Comparison of ENCODE assay signal across 16 cellular contexts in genomic region chr9:78598120-78598519, GRCh38.
DNase-seq lines count a peak whose midpoint lies in the region; TF ChIP-seq lines count a peak whose summit lies in the region.
"Had no signal": no experiment of that assay in that cellular context is flagged by ENCODE, and none has a peak within 500 bp of the region (broad histone marks: within the 10 kb centered on the region; RNA-seq: fewer than 3 reads in every experiment).

No MANE protein-coding gene starts in this region.

- H2BK15ac ChIP-seq in mesendoderm (replicated peaks; ENCODE audit: low read depth), result no peak overlapping the region

- H3K4me3 ChIP-seq in LNCaP clone FGC (ENCODE audit: low read depth, low read length) (no peak overlapping the region), mesendoderm (ENCODE audit: low read length) (no peak overlapping the region)
- H3K4me3 ChIP-seq: A549, HAP-1 had no signal

- H3K4me1 Mint-ChIP-seq in type B pancreatic cell (ENCODE audit: unreplicated experiment), result peaks cover 6% of the 10 kb centered on the region

- H3K36me3 ChIP-seq in mesendoderm (ENCODE audit: control insufficient read depth, insufficient read depth, low read length), result no peaks in the 10 kb centered on the region
- H3K36me3 ChIP-seq: HAP-1 had no signal

- H4K5ac ChIP-seq in mesendoderm (ENCODE audit: low read length), result no peak overlapping the region

- H3K9me3 Mint-ChIP-seq in type B pancreatic cell, result no peaks in the 10 kb centered on the region
- H3K9me3 Mint-ChIP-seq: CD4-positive, alpha-beta T cell had no signal

- no peaks in the 10 kb centered on the region for H3K36me3 Mint-ChIP-seq in type B pancreatic cell

- no peak overlapping the region for H3K27ac Mint-ChIP-seq in type B pancreatic cell
- H3K27ac Mint-ChIP-seq: CD4-positive, alpha-beta T cell had no signal

- no peak for TF ChIP-seq CTCF in LNCaP clone FGC (IDR thresholded peaks at IDR 0.05; ENCODE audit: control insufficient read depth, extremely low read depth, insufficient read depth)
- TF ChIP-seq CTCF in type B pancreatic cell (conservative IDR thresholded peaks at IDR 0.05), result no peak

- no peaks in the 10 kb centered on the region for H3K27me3 ChIP-seq in mesendoderm (ENCODE audit: insufficient read depth, low read length, poor library complexity)

- H3K4me3 Mint-ChIP-seq in type B pancreatic cell, result no peak overlapping the region
- H3K4me3 Mint-ChIP-seq: CD4-positive, alpha-beta T cell had no signal

- DNase-seq in DMS53 (lab: John Stamatoyannopoulos, UW) (peak; percentile 17), DMS53 treated with DMSO at 0.1 percent for 48 hours (lab: John Stamatoyannopoulos, UW; ENCODE audit: unreplicated experiment) (no peak), LNCaP clone FGC (ENCODE audit: low read depth) (peak; percentile 40), dermis blood vessel endothelial cell (peak; percentile 5), mesendoderm (no peak), type B pancreatic cell (ENCODE audit: extremely low spot score, unreplicated experiment) (no peak), ACHN (no peak)
- DNase-seq in activated CD4-positive, CD25-positive, alpha-beta regulatory T cell treated with anti-CD3 and anti-CD28 coated beads, Interleukin-2, amount 50 U/mL, for 72 hours, result no peak
- DNase-seq: Caco-2; CD4-positive, alpha-beta T cell; DMS79 treated with DMSO at 0.1 percent for 48 hours; GF-D8 had no signal

- no peak overlapping the region for H2BK5ac ChIP-seq in mesendoderm (ENCODE audit: low read length)

- no peak overlapping the region for H4K8ac ChIP-seq in mesendoderm (ENCODE audit: low read depth, low read length)

- H3K79me2 ChIP-seq in mesendoderm (ENCODE audit: control insufficient read depth, insufficient read depth, low read length), result no peaks in the 10 kb centered on the region

- no peak overlapping the region for H3K23ac ChIP-seq in mesendoderm (ENCODE audit: low read length)

- WGBS in mesendoderm (ENCODE audit: extremely low coverage, insufficient coverage, low lambda C conversion rate), result no CpG with 5 or more reads among the region's 5 CpGs

- H3K27ac ChIP-seq in mesendoderm (ENCODE audit: low read depth, low read length), result no peak overlapping the region
- H3K27ac ChIP-seq: 22Rv1, A549, C4-2B had no signal

- H3K18ac ChIP-seq in mesendoderm (ENCODE audit: low read length), result peak overlapping the region; percentile 75

- H2BK120ac ChIP-seq in mesendoderm (ENCODE audit: low read depth, low read length), result no peak overlapping the region

- H2AK5ac ChIP-seq in mesendoderm (ENCODE audit: low read length), result no peak overlapping the region

- H3K9ac ChIP-seq in mesendoderm (ENCODE audit: low read length), result no peak overlapping the region

- no peaks in the 10 kb centered on the region for H3K79me1 ChIP-seq in mesendoderm (ENCODE audit: low read length)

- H3K4ac ChIP-seq in mesendoderm (ENCODE audit: low read depth, low read length), result no peak overlapping the region

- no peak overlapping the region for H3K4me2 ChIP-seq in mesendoderm (ENCODE audit: low read length)
- H3K4me2 ChIP-seq: A549 had no signal

- peaks cover 30% of the 10 kb centered on the region for H3K27me3 Mint-ChIP-seq in type B pancreatic cell

- in situ Hi-C loops in ACHN (cut with HindIII; ENCODE audit: low pct_ligation_motif_present, low pct_unique_long_range_greater_than_20kb, low sequenced_read_pairs), result no loop called here

- H3K56ac ChIP-seq in mesendoderm (ENCODE audit: low read length), result no peak overlapping the region

- H3K4me1 ChIP-seq in mesendoderm (ENCODE audit: control insufficient read depth, low read depth, low read length), result peaks cover 9% of the 10 kb centered on the region
- H3K4me1 ChIP-seq: Caco-2, HAP-1 had no signal

Comparison
In these comparisons a context has a peak if more than half of its experiments do, and no peak if none do; other contexts are left out.
1. DNase-seq: peak in DMS53 (single experiment), LNCaP clone FGC (single experiment) and dermis blood vessel endothelial cell (single experiment); none in DMS53 treated with DMSO at 0.1 percent for 48 hours (single experiment), mesendoderm (single experiment), type B pancreatic cell (single experiment), ACHN (single experiment) and activated CD4-positive, CD25-positive, alpha-beta regulatory T cell treated with anti-CD3 and anti-CD28 coated beads, Interleukin-2, amount 50 U/mL, for 72 hours (single experiment).